ENCODE assay signal across 31 cellular contexts in genomic region chr1:159778266-159778665, GRCh38. TPM values are rescaled to one million over a fixed set of nuclear protein-coding genes. Genes with fewer than 3 reads are reported as not detected.
"Had no signal": no experiment of that assay in that cellular context is flagged by ENCODE, and none has a peak within 500 bp of the region (broad histone marks: within the 10 kb centered on the region; RNA-seq: fewer than 3 reads in every experiment).

No MANE protein-coding gene starts in this region.

- H3K27me3 Mint-ChIP-seq: stimulated activated naive CD8-positive, alpha-beta T cell treated with anti-CD3 and anti-CD28 coated beads, Interleukin-15, amount 100 ng/mL, for 72 hours had no signal

- H3K9me3 ChIP-seq: heart right ventricle, mucosa of descending colon, thyroid gland, upper lobe of right lung had no signal

- H3K9me3 Mint-ChIP-seq: activated naive CD8-positive, alpha-beta T cell treated with anti-CD3 and anti-CD28 coated beads, Interleukin-2, amount 10 ng/mL, durations not matched to agents 7 days and 5 days; activated T-helper 2 cell treated with anti-CD3 and anti-CD28 coated beads, Interferon-gamma antibody, Interleukin-2, Interleukin-4, amounts not matched to agents 10 μg/mL and 5 μg/mL and 100 μg/mL, durations not matched to agents 14 hours and 24 hours and 36 hours; nephron; stimulated activated effector memory CD8-positive, alpha-beta T cell treated with anti-CD3 and anti-CD28 coated beads, Interleukin-12 subunit alpha, Interleukin-12 subunit beta, amount 100 ng/mL, for 72 hours; stimulated activated naive CD8-positive, alpha-beta T cell treated with anti-CD3 and anti-CD28 coated beads, Interleukin-15, amount 100 ng/mL, for 72 hours had no signal

- H3K27ac ChIP-seq: foreskin keratinocyte, thyroid gland, upper lobe of right lung had no signal

- H3K4me3 ChIP-seq: coronary artery, heart right ventricle, lung, mucosa of descending colon, thyroid gland, upper lobe of right lung had no signal

- H3K4me1 ChIP-seq: foreskin keratinocyte had no signal

- DNase-seq: activated CD4-positive, alpha-beta T cell treated with anti-CD3 and anti-CD28 coated beads for 36 hours; activated CD4-positive, CD25-positive, alpha-beta regulatory T cell; activated CD8-positive, alpha-beta memory T cell treated with anti-CD3 and anti-CD28 coated beads, Interleukin-2, amount 10 ng/mL, durations not matched to agents 7 days and 5 days; activated CD8-positive, alpha-beta T cell treated with anti-CD3 and anti-CD28 coated beads, Interleukin-2, amount 10 ng/mL, durations not matched to agents 7 days and 5 days; activated naive CD8-positive, alpha-beta T cell treated with anti-CD3 and anti-CD28 coated beads, Interleukin-2, amount 10 ng/mL, durations not matched to agents 7 days and 5 days; activated T-cell treated with anti-CD3 and anti-CD28 coated beads, Interleukin-2, amount 50 U/mL, for 48 hours; cerebellar nuclear complex; foreskin keratinocyte; heart right ventricle; kidney glomerular epithelial cell; mucosa of descending colon; posterior cingulate gyrus; right cardiac atrium; small intestine; stimulated activated CD4-positive, alpha-beta T cell treated with anti-CD3 and anti-CD28 coated beads, Interleukin-4, amount 100 ng/mL, for 24 hours; stimulated activated naive CD8-positive, alpha-beta T cell treated with anti-CD3 and anti-CD28 coated beads, Interleukin-15, amount 100 ng/mL, for 72 hours; substantia nigra; T-helper 1 cell; thyroid gland; upper lobe of right lung had no signal

- H3K36me3 ChIP-seq: heart right ventricle, thyroid gland, upper lobe of right lung had no signal

- ATAC-seq: activated CD4-positive, alpha-beta T cell treated with anti-CD3 and anti-CD28 coated beads for 36 hours; activated CD8-positive, alpha-beta memory T cell treated with anti-CD3 and anti-CD28 coated beads, Interleukin-2, amount 10 ng/mL, durations not matched to agents 7 days and 5 days; activated CD8-positive, alpha-beta T cell treated with anti-CD3 and anti-CD28 coated beads, Interleukin-2, amount 10 ng/mL, durations not matched to agents 7 days and 5 days; esophagus mucosa; foreskin keratinocyte; heart right ventricle; left lobe of liver; mucosa of descending colon; right cardiac atrium; stimulated activated effector memory CD8-positive, alpha-beta T cell treated with anti-CD3 and anti-CD28 coated beads, Interleukin-12 subunit alpha, Interleukin-12 subunit beta, amount 100 ng/mL, for 72 hours; stimulated activated naive CD8-positive, alpha-beta T cell treated with anti-CD3 and anti-CD28 coated beads, Interleukin-15, amount 100 ng/mL, for 72 hours; upper lobe of right lung had no signal

- H3K4me3 Mint-ChIP-seq: activated CD4-positive, alpha-beta T cell treated with anti-CD3 and anti-CD28 coated beads for 36 hours; activated CD8-positive, alpha-beta memory T cell treated with anti-CD3 and anti-CD28 coated beads, Interleukin-2, amount 10 ng/mL, durations not matched to agents 7 days and 5 days; activated CD8-positive, alpha-beta T cell treated with anti-CD3 and anti-CD28 coated beads, Interleukin-2, amount 10 ng/mL, durations not matched to agents 7 days and 5 days; activated naive CD8-positive, alpha-beta T cell treated with anti-CD3 and anti-CD28 coated beads, Interleukin-2, amount 10 ng/mL, durations not matched to agents 7 days and 5 days; stimulated activated effector memory CD8-positive, alpha-beta T cell treated with anti-CD3 and anti-CD28 coated beads, Interleukin-12 subunit alpha, Interleukin-12 subunit beta, amount 100 ng/mL, for 72 hours; stimulated activated naive CD8-positive, alpha-beta T cell treated with anti-CD3 and anti-CD28 coated beads, Interleukin-15, amount 100 ng/mL, for 72 hours had no signal

- H3K27ac Mint-ChIP-seq: activated CD4-positive, alpha-beta T cell treated with anti-CD3 and anti-CD28 coated beads for 36 hours; activated CD8-positive, alpha-beta memory T cell treated with anti-CD3 and anti-CD28 coated beads, Interleukin-2, amount 10 ng/mL, durations not matched to agents 7 days and 5 days; activated CD8-positive, alpha-beta T cell treated with anti-CD3 and anti-CD28 coated beads, Interleukin-2, amount 10 ng/mL, durations not matched to agents 7 days and 5 days; activated naive CD8-positive, alpha-beta T cell treated with anti-CD3 and anti-CD28 coated beads, Interleukin-2, amount 10 ng/mL, durations not matched to agents 7 days and 5 days; activated T-helper 2 cell treated with anti-CD3 and anti-CD28 coated beads, Interferon-gamma antibody, Interleukin-2, Interleukin-4, amounts not matched to agents 10 μg/mL and 5 μg/mL and 100 μg/mL, durations not matched to agents 14 hours and 24 hours and 36 hours; stimulated activated effector memory CD8-positive, alpha-beta T cell treated with anti-CD3 and anti-CD28 coated beads, Interleukin-12 subunit alpha, Interleukin-12 subunit beta, amount 100 ng/mL, for 72 hours; stimulated activated naive CD8-positive, alpha-beta T cell treated with anti-CD3 and anti-CD28 coated beads, Interleukin-15, amount 100 ng/mL, for 72 hours had no signal

- H3K27me3 ChIP-seq: heart right ventricle, thyroid gland, upper lobe of right lung had no signal

- H3K36me3 Mint-ChIP-seq: activated CD8-positive, alpha-beta memory T cell treated with anti-CD3 and anti-CD28 coated beads, Interleukin-2, amount 10 ng/mL, durations not matched to agents 7 days and 5 days; activated naive CD8-positive, alpha-beta T cell treated with anti-CD3 and anti-CD28 coated beads, Interleukin-2, amount 10 ng/mL, durations not matched to agents 7 days and 5 days; stimulated activated effector memory CD8-positive, alpha-beta T cell treated with anti-CD3 and anti-CD28 coated beads, Interleukin-12 subunit alpha, Interleukin-12 subunit beta, amount 100 ng/mL, for 72 hours had no signal

RNA-seq across cellular contexts. Expression of gene FCRL6, which starts 23.9 kb away (rescaled TPM):
- total RNA-seq: activated CD4-positive, alpha-beta T cell treated with anti-CD3 and anti-CD28 coated beads for 36 hours; activated T-helper 2 cell treated with anti-CD3 and anti-CD28 coated beads, Interferon-gamma antibody, Interleukin-2, Interleukin-4, amounts not matched to agents 10 μg/mL and 5 μg/mL and 100 μg/mL, durations not matched to agents 14 hours and 24 hours and 36 hours; esophagus mucosa; foreskin keratinocyte; glomerular endothelial cell; mesenteric fat pad; myocyte; osteoblast had no signal
- polyA plus RNA-seq: foreskin keratinocyte had no signal

RNA-seq across cellular contexts. Expression of gene SLAMF8, which starts 48.4 kb away (rescaled TPM):
- total RNA-seq: foreskin keratinocyte, glomerular endothelial cell had no signal
- polyA plus RNA-seq: foreskin keratinocyte had no signal
